In genomic region chr1:77824083-77824482, GRCh38 we compare ENCODE assay signal across 13 cellular contexts. TPM values are rescaled to one million over a fixed set of nuclear protein-coding genes. Genes with fewer than 3 reads are reported as not detected.
DNase-seq lines count a peak whose midpoint lies in the region; ATAC-seq and TF ChIP-seq lines count a peak whose summit lies in the region.
"Had no signal": no experiment of that assay in that cellular context is flagged by ENCODE, and none has a peak within 500 bp of the region (broad histone marks: within the 10 kb centered on the region; RNA-seq: fewer than 3 reads in every experiment).

No MANE protein-coding gene starts in this region.

- H3K27me3 Mint-ChIP-seq in activated T-cell treated with anti-CD3 and anti-CD28 coated beads, Interleukin-2, amount 50 U/mL, for 72 hours (ENCODE audit: low read depth) = no peaks in the 10 kb centered on the region
- H3K27me3 Mint-ChIP-seq: activated CD4-positive, alpha-beta T cell treated with anti-CD3 and anti-CD28 coated beads for 36 hours had no signal

- intact Hi-C loops in upper lobe of right lung (cut with DNase I) = no loop called here

- peaks cover 6% of the 10 kb centered on the region; the same call in 1 of the 2 replicates for H3K36me3 ChIP-seq in SU-DHL-6 (ENCODE audit: low read length)
- H3K36me3 ChIP-seq in gastroesophageal sphincter = peaks cover 0 to 48% of the 10 kb centered on the region in 2 donors
- H3K36me3 ChIP-seq in upper lobe of right lung = peaks cover 24% of the 10 kb centered on the region
- H3K36me3 ChIP-seq: prostate gland had no signal

- H3K27me3 ChIP-seq in SU-DHL-6 (ENCODE audit: low read length) = no peaks in the 10 kb centered on the region
- no peaks in the 10 kb centered on the region for H3K27me3 ChIP-seq in gastroesophageal sphincter
- H3K27me3 ChIP-seq in upper lobe of right lung = no peaks in the 10 kb centered on the region

- no peak for TF ChIP-seq EP300 in gastroesophageal sphincter (IDR thresholded peaks at IDR 0.05)

- H3K79me2 ChIP-seq in SU-DHL-6 (ENCODE audit: insufficient read depth, low read length) = no peaks in the 10 kb centered on the region

- H3K4me1 ChIP-seq in gastroesophageal sphincter (peaks cover 0 to 43% (median 4%) of the 10 kb centered on the region in 3 donors), upper lobe of right lung (peaks cover 15% of the 10 kb centered on the region)
- H3K4me1 ChIP-seq: prostate gland had no signal

- TF ChIP-seq CTCF in HFF-Myc (IDR thresholded peaks at IDR 0.05; ENCODE audit: low read depth, low read length, missing control alignments) (no peak), SU-DHL-6 (IDR thresholded peaks at IDR 0.05; ENCODE audit: insufficient read depth, low read length, poor library complexity, severe bottlenecking) (no peak), gastroesophageal sphincter (IDR thresholded peaks at IDR 0.05) (no peak), upper lobe of right lung (IDR thresholded peaks at IDR 0.05) (no peak)

- H3K9me3 Mint-ChIP-seq in activated T-cell treated with anti-CD3 and anti-CD28 coated beads, Interleukin-2, amount 50 U/mL, for 72 hours = no peaks in the 10 kb centered on the region

- no peaks in the 10 kb centered on the region for H3K4me1 Mint-ChIP-seq in activated T-cell treated with anti-CD3 and anti-CD28 coated beads, Interleukin-2, amount 50 U/mL, for 72 hours (ENCODE audit: low read depth)
- H3K4me1 Mint-ChIP-seq: activated CD4-positive, alpha-beta T cell treated with anti-CD3 and anti-CD28 coated beads for 36 hours; H9 had no signal

- H3K4me3 Mint-ChIP-seq in activated T-cell treated with anti-CD3 and anti-CD28 coated beads, Interleukin-2, amount 50 U/mL, for 72 hours = no peak overlapping the region
- H3K4me3 Mint-ChIP-seq: activated CD4-positive, alpha-beta T cell treated with anti-CD3 and anti-CD28 coated beads for 36 hours; H9 had no signal

- no peak overlapping the region for H3K27ac Mint-ChIP-seq in activated T-cell treated with anti-CD3 and anti-CD28 coated beads, Interleukin-2, amount 50 U/mL, for 72 hours
- H3K27ac Mint-ChIP-seq: activated CD4-positive, alpha-beta T cell treated with anti-CD3 and anti-CD28 coated beads for 36 hours; H9 had no signal

- H3K36me3 Mint-ChIP-seq in activated T-cell treated with anti-CD3 and anti-CD28 coated beads, Interleukin-2, amount 50 U/mL, for 72 hours (ENCODE audit: insufficient read depth in 2 of 2) = peaks cover 6 to 11% of the 10 kb centered on the region in 2 donors

- TF ChIP-seq POLR2A in gastroesophageal sphincter (IDR thresholded peaks at IDR 0.05) (no peak), GM18505 (IDR thresholded peaks at IDR 0.05; ENCODE audit: borderline replicate concordance, extremely low read depth, insufficient read depth, insufficient read length) (no peak)

- H4K20me1 ChIP-seq in SU-DHL-6 (ENCODE audit: low read depth, low read length) = no peaks in the 10 kb centered on the region

- no peaks in the 10 kb centered on the region for H3K9me2 ChIP-seq in SU-DHL-6 (replicated peaks; ENCODE audit: insufficient read depth, low read length)

- peaks cover 15% of the 10 kb centered on the region; the same call in 1 of the 2 replicates for H3F3A ChIP-seq in SU-DHL-6 (ENCODE audit: insufficient read depth)

- DNase-seq in HFF-Myc (ENCODE audit: extremely low read depth, low read depth) = peak; percentile 47
- no peak for DNase-seq in upper lobe of right lung
- no peak for DNase-seq in NOMO-1 treated with dmso at 0.1 percent for 144 hours (lab: John Stamatoyannopoulos, UW; ENCODE audit: unreplicated experiment)
- DNase-seq in activated T-cell treated with anti-CD3 and anti-CD28 coated beads, Interleukin-2, amount 50 U/mL, for 72 hours = no peak
- DNase-seq: activated CD4-positive, alpha-beta T cell treated with anti-CD3 and anti-CD28 coated beads for 36 hours; activated naive CD4-positive, alpha-beta T cell treated with Interleukin-2 at 50 U/mL for 16 hours; effector CD4-positive, alpha-beta T cell; GF-D8; H9 had no signal

- H2AFZ ChIP-seq in SU-DHL-6 (ENCODE audit: low read depth, low read length, severe bottlenecking) = no peak overlapping the region

- peak overlapping the region; percentile 4 for H3K4me2 ChIP-seq in SU-DHL-6 (ENCODE audit: low read depth, low read length, poor library complexity, severe bottlenecking)

- 53 to 92% methylated on average over 2 of the region's 2 CpGs for WGBS in gastroesophageal sphincter (ENCODE audit: low coverage in 1 of 2), 2 donors

- H3K9me3 ChIP-seq in SU-DHL-6 (ENCODE audit: insufficient read depth, low read length) (no peaks in the 10 kb centered on the region), gastroesophageal sphincter (no peaks in the 10 kb centered on the region), upper lobe of right lung (no peaks in the 10 kb centered on the region)
- H3K9me3 ChIP-seq: prostate gland had no signal

- H3K27ac ChIP-seq in SU-DHL-6 (ENCODE audit: low read depth, low read length) (peak overlapping the region; percentile 52), gastroesophageal sphincter (peak overlapping the region in 3 of 4 donors; percentile 28 to 36 (median 30)), upper lobe of right lung (no peak overlapping the region)
- H3K27ac ChIP-seq: prostate gland had no signal

- ATAC-seq in gastroesophageal sphincter (peak; percentile 73), upper lobe of right lung (peak; percentile 51), GM18505 (IDR thresholded peaks at IDR 0.05; ENCODE audit: unreplicated experiment) (no peak)
- no peak for ATAC-seq in activated T-cell treated with anti-CD3 and anti-CD28 coated beads, Interleukin-2, amount 50 U/mL, for 72 hours (replicated peaks in 1 of 2)
- ATAC-seq: activated CD4-positive, alpha-beta T cell treated with anti-CD3 and anti-CD28 coated beads for 36 hours had no signal

- H3K9ac ChIP-seq in SU-DHL-6 (ENCODE audit: low read length) = no peak overlapping the region

- H3K4me3 ChIP-seq in HFF-Myc (replicated peaks; ENCODE audit: low read depth, low read length) = no peak overlapping the region
- no peak overlapping the region for H3K4me3 ChIP-seq in SU-DHL-6 (ENCODE audit: insufficient read depth, low read length, poor library complexity, severe bottlenecking)
- H3K4me3 ChIP-seq in gastroesophageal sphincter = no peak overlapping the region
- H3K4me3 ChIP-seq in upper lobe of right lung = no peak overlapping the region
- H3K4me3 ChIP-seq: prostate gland had no signal

RNA-seq across cellular contexts. Expression of gene MIGA1, which starts 44.6 kb away (rescaled TPM):
- total RNA-seq in gastroesophageal sphincter = 10 to 100 TPM; 13.8 to 22.3 (median 20.6) TPM
- total RNA-seq in upper lobe of right lung = 17.3 TPM
- 10 to 100 TPM; 11.9 to 12.4 TPM for total RNA-seq in activated T-cell treated with anti-CD3 and anti-CD28 coated beads, Interleukin-2, amount 50 U/mL, for 72 hours

Comparison
In these comparisons a context has a peak if more than half of its experiments do, and no peak if none do; other contexts are left out.
1. ATAC-seq: peak in gastroesophageal sphincter (single experiment) and upper lobe of right lung (single experiment); none in GM18505 (single experiment) and activated T-cell treated with anti-CD3 and anti-CD28 coated beads, Interleukin-2, amount 50 U/mL, for 72 hours (0 of 2).